1 cellular context compared by ENCODE assay signal in genomic region chr2:197345846-197346370, GRCh38.
TF ChIP-seq lines count a peak whose summit lies in the region.

No MANE protein-coding gene starts in this region.

TF ChIP-seq in H1, 55 proteins besides CTCF, POLR2A, EP300 and RAD21 (continued from another document):
- TF ChIP-seq ATF3 (IDR thresholded peaks at IDR 0.05; ENCODE audit: insufficient read depth, low read depth, low read length) (no peak), CTBP2 (IDR thresholded peaks at IDR 0.05; ENCODE audit: borderline replicate concordance, insufficient read depth, insufficient read length, low read length) (no peak), BACH1 (IDR thresholded peaks at IDR 0.05; ENCODE audit: low read length) (no peak)
- TF ChIP-seq, protein P1, sequence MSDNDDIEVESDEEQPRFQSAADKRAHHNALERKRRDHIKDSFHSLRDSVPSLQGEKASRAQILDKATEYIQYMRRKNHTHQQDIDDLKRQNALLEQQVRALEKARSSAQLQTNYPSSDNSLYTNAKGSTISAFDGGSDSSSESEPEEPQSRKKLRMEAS (IDR thresholded peaks at IDR 0.05) = no peak
